In the genomic region with DNA sequence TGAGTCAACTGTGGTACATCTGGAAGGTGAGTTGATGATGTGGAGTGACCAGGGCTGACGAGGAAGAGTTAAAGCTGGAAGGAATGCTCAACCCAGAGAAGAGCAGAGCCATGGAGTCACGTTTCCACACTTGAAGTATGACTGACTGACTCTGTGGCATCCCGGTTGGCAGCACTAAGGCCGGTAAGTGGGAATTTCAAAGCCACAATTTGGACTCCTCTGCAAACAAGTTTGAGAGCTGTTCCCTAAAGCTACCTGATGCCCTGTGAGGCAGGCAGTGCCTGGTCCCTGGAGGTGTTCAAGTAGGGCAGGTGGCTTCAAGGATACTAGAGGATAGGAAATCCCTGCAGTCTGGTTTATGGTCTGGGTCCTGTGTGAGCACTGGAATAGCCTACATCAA, we compare ENCODE assay signal across 8 cellular contexts.
DNase-seq lines count a peak whose midpoint lies in the region; ATAC-seq lines count a peak whose summit lies in the region.

No MANE protein-coding gene starts in this region.

- H3K27ac Mint-ChIP-seq in stimulated activated naive CD8-positive, alpha-beta T cell treated with anti-CD3 and anti-CD28 coated beads, Interleukin-15, Interleukin-2, amounts not matched to agents 100 ng/mL and 50 ng/mL, for 24 hours, result peak overlapping the region; percentile 83
- H3K27ac Mint-ChIP-seq in activated T-cell treated with anti-CD3 and anti-CD28 coated beads, Interleukin-2, amount 50 U/mL, for 72 hours, result no peak overlapping the region
- peak overlapping the region; percentile 59 to 72 for H3K27ac Mint-ChIP-seq in stimulated activated naive CD8-positive, alpha-beta T cell treated with anti-CD3 and anti-CD28 coated beads, Interleukin-15, amount 100 ng/mL, for 72 hours

- peak overlapping the region; percentile 62 for H3K4me3 ChIP-seq in iPS-18a (ENCODE audit: low read length)

- no peak for ATAC-seq in stimulated activated naive CD8-positive, alpha-beta T cell treated with anti-CD3 and anti-CD28 coated beads, Interleukin-15, Interleukin-2, amounts not matched to agents 100 U/mL and 50 U/mL, for 24 hours
- ATAC-seq in activated T-cell treated with anti-CD3 and anti-CD28 coated beads, Interleukin-2, amount 50 U/mL, for 72 hours (replicated peaks in 1 of 2), result peak in 1 of 2 donors; percentile 5
- ATAC-seq in stimulated activated naive CD8-positive, alpha-beta T cell treated with anti-CD3 and anti-CD28 coated beads, Interleukin-15, amount 100 ng/mL, for 72 hours, result peak; percentile 0

- peaks cover 14% of the 10 kb centered on the region for H3K27me3 ChIP-seq in iPS-18a (ENCODE audit: control insufficient read depth, insufficient read depth, low read length)

- peaks cover 22% of the 10 kb centered on the region for H3K4me1 ChIP-seq in iPS-18a (ENCODE audit: control insufficient read depth, low read depth, low read length)

- no peaks in the 10 kb centered on the region for H3K27me3 Mint-ChIP-seq in stimulated activated naive CD8-positive, alpha-beta T cell treated with anti-CD3 and anti-CD28 coated beads, Interleukin-15, Interleukin-2, amounts not matched to agents 100 ng/mL and 50 ng/mL, for 24 hours
- H3K27me3 Mint-ChIP-seq in activated T-cell treated with anti-CD3 and anti-CD28 coated beads, Interleukin-2, amount 50 U/mL, for 72 hours (ENCODE audit: low read depth), result peaks cover 15% of the 10 kb centered on the region
- peaks cover 10% of the 10 kb centered on the region for H3K27me3 Mint-ChIP-seq in stimulated activated naive CD8-positive, alpha-beta T cell treated with anti-CD3 and anti-CD28 coated beads, Interleukin-15, amount 100 ng/mL, for 72 hours

- peaks cover 3% of the 10 kb centered on the region for H3K36me3 ChIP-seq in iPS-18a (ENCODE audit: control insufficient read depth, low read depth, low read length)

- peak overlapping the region; percentile 80 for H3K9ac ChIP-seq in iPS-18a (ENCODE audit: low read length)

- no peaks in the 10 kb centered on the region for H3K9me3 Mint-ChIP-seq in stimulated activated naive CD8-positive, alpha-beta T cell treated with anti-CD3 and anti-CD28 coated beads, Interleukin-15, Interleukin-2, amounts not matched to agents 100 ng/mL and 50 ng/mL, for 24 hours
- no peaks in the 10 kb centered on the region for H3K9me3 Mint-ChIP-seq in activated T-cell treated with anti-CD3 and anti-CD28 coated beads, Interleukin-2, amount 50 U/mL, for 72 hours
- H3K9me3 Mint-ChIP-seq in stimulated activated naive CD8-positive, alpha-beta T cell treated with anti-CD3 and anti-CD28 coated beads, Interleukin-15, amount 100 ng/mL, for 72 hours, result no peaks in the 10 kb centered on the region

- H3K27ac ChIP-seq in iPS-18a (ENCODE audit: low read length), result no peak overlapping the region

- peaks cover 30% of the 10 kb centered on the region for H3K36me3 Mint-ChIP-seq in stimulated activated naive CD8-positive, alpha-beta T cell treated with anti-CD3 and anti-CD28 coated beads, Interleukin-15, Interleukin-2, amounts not matched to agents 100 ng/mL and 50 ng/mL, for 24 hours (ENCODE audit: low read depth)
- peaks cover 1 to 2% of the 10 kb centered on the region in 2 donors for H3K36me3 Mint-ChIP-seq in activated T-cell treated with anti-CD3 and anti-CD28 coated beads, Interleukin-2, amount 50 U/mL, for 72 hours (ENCODE audit: insufficient read depth in 2 of 2)

- no peaks in the 10 kb centered on the region for H3K9me3 ChIP-seq in iPS-18a (ENCODE audit: control insufficient read depth, low read depth, low read length)

- peaks cover 48% of the 10 kb centered on the region for H3K4me1 Mint-ChIP-seq in stimulated activated naive CD8-positive, alpha-beta T cell treated with anti-CD3 and anti-CD28 coated beads, Interleukin-15, Interleukin-2, amounts not matched to agents 100 ng/mL and 50 ng/mL, for 24 hours (ENCODE audit: low read depth)
- peaks cover 65% of the 10 kb centered on the region for H3K4me1 Mint-ChIP-seq in activated T-cell treated with anti-CD3 and anti-CD28 coated beads, Interleukin-2, amount 50 U/mL, for 72 hours (ENCODE audit: low read depth)
- peaks cover 56% of the 10 kb centered on the region for H3K4me1 Mint-ChIP-seq in stimulated activated naive CD8-positive, alpha-beta T cell treated with anti-CD3 and anti-CD28 coated beads, Interleukin-15, amount 100 ng/mL, for 72 hours

- no peak for DNase-seq in stimulated activated naive CD8-positive, alpha-beta T cell treated with anti-CD3 and anti-CD28 coated beads, Interleukin-15, Interleukin-2, amounts not matched to agents 100 U/mL and 50 U/mL, for 24 hours
- DNase-seq in activated T-cell treated with anti-CD3 and anti-CD28 coated beads, Interleukin-2, amount 50 U/mL, for 72 hours, result no peak
- DNase-seq in stimulated activated naive CD8-positive, alpha-beta T cell treated with anti-CD3 and anti-CD28 coated beads, Interleukin-15, amount 100 ng/mL, for 72 hours, result no peak
- DNase-seq in CD1c-positive myeloid dendritic cell (ENCODE audit: extremely low spot score), result no peak
- no peak for DNase-seq in activated CD4-positive, CD25-positive, alpha-beta regulatory T cell (lab: John Stamatoyannopoulos, UW)
- no peak for DNase-seq in NOMO-1 (lab: John Stamatoyannopoulos, UW; ENCODE audit: unreplicated experiment in 2 of 2)

- H3K4me3 Mint-ChIP-seq in stimulated activated naive CD8-positive, alpha-beta T cell treated with anti-CD3 and anti-CD28 coated beads, Interleukin-15, Interleukin-2, amounts not matched to agents 100 ng/mL and 50 ng/mL, for 24 hours, result peak overlapping the region; percentile 75
- H3K4me3 Mint-ChIP-seq in activated T-cell treated with anti-CD3 and anti-CD28 coated beads, Interleukin-2, amount 50 U/mL, for 72 hours, result peak overlapping the region; percentile 78 to 83
- H3K4me3 Mint-ChIP-seq in stimulated activated naive CD8-positive, alpha-beta T cell treated with anti-CD3 and anti-CD28 coated beads, Interleukin-15, amount 100 ng/mL, for 72 hours, result peak overlapping the region; percentile 79 to 85
